14 cellular contexts compared by ENCODE assay signal in genomic region chr20:58071500-58071804, GRCh38.
DNase-seq lines count a peak whose midpoint lies in the region; ATAC-seq and TF ChIP-seq lines count a peak whose summit lies in the region.
"Had no signal": no experiment of that assay in that cellular context is flagged by ENCODE, and none has a peak within 500 bp of the region (broad histone marks: within the 10 kb centered on the region; RNA-seq: fewer than 3 reads in every experiment).

No MANE protein-coding gene starts in this region.

- intact Hi-C loops in esophagus muscularis mucosa (cut with DNase I): no loop called here

- TF ChIP-seq EP300 in esophagus muscularis mucosa (IDR thresholded peaks at IDR 0.05): no peak

- H3K27me3 Mint-ChIP-seq in activated CD8-positive, alpha-beta memory T cell treated with anti-CD3 and anti-CD28 coated beads, Interleukin-2, amount 10 ng/mL, durations not matched to agents 7 days and 5 days: no peaks in the 10 kb centered on the region
- peaks cover 2% of the 10 kb centered on the region for H3K27me3 Mint-ChIP-seq in WTC11 (ENCODE audit: low read depth)
- peaks cover 35% of the 10 kb centered on the region for H3K27me3 Mint-ChIP-seq in nephron (ENCODE audit: low read depth)
- H3K27me3 Mint-ChIP-seq in GM23338 (ENCODE audit: insufficient read depth, low read depth, poor library complexity): peaks cover 5% of the 10 kb centered on the region

- H3K4me1 ChIP-seq in esophagus muscularis mucosa (peaks cover 0 to 17% (median 4%) of the 10 kb centered on the region in 4 donors), GM23338 (ENCODE audit: insufficient read depth) (no peaks in the 10 kb centered on the region)

- H3K27me3 ChIP-seq in esophagus muscularis mucosa (peaks cover 0 to 9% (median 0%) of the 10 kb centered on the region in 4 donors), GM23338 (ENCODE audit: insufficient read depth) (no peaks in the 10 kb centered on the region)
- H3K27me3 ChIP-seq: BLaER1 had no signal

- no peaks in the 10 kb centered on the region for H3K9me2 ChIP-seq in GM23338 (ENCODE audit: insufficient read depth)

- no peak for TF ChIP-seq POLR2A in esophagus muscularis mucosa (IDR thresholded peaks at IDR 0.05; ENCODE audit: low read depth)

- peaks cover 4% of the 10 kb centered on the region for H3K4me1 Mint-ChIP-seq in activated CD8-positive, alpha-beta memory T cell treated with anti-CD3 and anti-CD28 coated beads, Interleukin-2, amount 10 ng/mL, durations not matched to agents 7 days and 5 days
- peaks cover 9% of the 10 kb centered on the region for H3K4me1 Mint-ChIP-seq in WTC11
- peaks cover 50% of the 10 kb centered on the region for H3K4me1 Mint-ChIP-seq in nephron
- peaks cover 4% of the 10 kb centered on the region; the same call in 1 of the 3 replicates for H3K4me1 Mint-ChIP-seq in GM23338

- no peaks in the 10 kb centered on the region for H3K9me3 ChIP-seq in esophagus muscularis mucosa
- H3K9me3 ChIP-seq: BLaER1 had no signal

- CTCF ChIA-PET in activated CD8-positive, alpha-beta memory T cell treated with anti-CD3 and anti-CD28 coated beads, Interleukin-2, amount 10 ng/mL, durations not matched to agents 7 days and 5 days (lab: Charles Lee): no interaction called here
- CTCF ChIA-PET in WTC11 (lab: Charles Lee): no interaction called here

- peak; percentile 25 for DNase-seq in activated CD8-positive, alpha-beta memory T cell treated with anti-CD3 and anti-CD28 coated beads, Interleukin-2, amount 10 ng/mL, durations not matched to agents 7 days and 5 days
- DNase-seq in activated CD8-positive, alpha-beta memory T cell treated with anti-CD3 and anti-CD28 coated beads for 24 hours: no peak
- DNase-seq in WTC11 (ENCODE audit: low spot score) (no peak), esophagus muscularis mucosa (ENCODE audit: extremely low spot score) (peak; percentile 45), GM23338 (ENCODE audit: low spot score) (no peak)
- DNase-seq: CD8-positive, alpha-beta T cell; HCEC 1CT had no signal

- ATAC-seq in activated CD8-positive, alpha-beta memory T cell treated with anti-CD3 and anti-CD28 coated beads, Interleukin-2, amount 10 ng/mL, durations not matched to agents 7 days and 5 days: no peak
- no peak for ATAC-seq in WTC11
- no peak for ATAC-seq in GM18873 (IDR thresholded peaks at IDR 0.05; ENCODE audit: low FRiP score, unreplicated experiment)
- no peak for ATAC-seq in GM23338
- ATAC-seq in GM18520 (IDR thresholded peaks at IDR 0.05; ENCODE audit: unreplicated experiment): no peak
- ATAC-seq: CD8-positive, alpha-beta T cell had no signal

- POLR2A ChIA-PET in WTC11 (lab: Charles Lee): no interaction called here

- H3K4me3 Mint-ChIP-seq in activated CD8-positive, alpha-beta memory T cell treated with anti-CD3 and anti-CD28 coated beads, Interleukin-2, amount 10 ng/mL, durations not matched to agents 7 days and 5 days: no peak overlapping the region
- H3K4me3 Mint-ChIP-seq in WTC11: no peak overlapping the region
- no peak overlapping the region for H3K4me3 Mint-ChIP-seq in nephron
- H3K4me3 Mint-ChIP-seq in GM23338: no peak overlapping the region
- H3K4me3 Mint-ChIP-seq: CD14-positive monocyte; CD8-positive, alpha-beta T cell had no signal

- no peaks in the 10 kb centered on the region for H3K36me3 Mint-ChIP-seq in activated CD8-positive, alpha-beta memory T cell treated with anti-CD3 and anti-CD28 coated beads, Interleukin-2, amount 10 ng/mL, durations not matched to agents 7 days and 5 days
- H3K36me3 Mint-ChIP-seq in WTC11 (no peaks in the 10 kb centered on the region), nephron (ENCODE audit: low read depth) (no peaks in the 10 kb centered on the region), GM23338 (ENCODE audit: low read depth) (no peaks in the 10 kb centered on the region)
- H3K36me3 Mint-ChIP-seq: CD14-positive monocyte; CD8-positive, alpha-beta T cell had no signal

- H3K27ac Mint-ChIP-seq in activated CD8-positive, alpha-beta memory T cell treated with anti-CD3 and anti-CD28 coated beads, Interleukin-2, amount 10 ng/mL, durations not matched to agents 7 days and 5 days: no peak overlapping the region
- H3K27ac Mint-ChIP-seq in WTC11 (peak overlapping the region; percentile 62; the same call in 1 of the 2 replicates), nephron (peak overlapping the region in 2 of 3 experiments; percentile 41 to 53), GM23338 (no peak overlapping the region; the same call in 1 of the 2 replicates)
- H3K27ac Mint-ChIP-seq: CD14-positive monocyte; CD8-positive, alpha-beta T cell had no signal

- WGBS in esophagus muscularis mucosa: 98% methylated on average over 2 of the region's 2 CpGs

- no peak for TF ChIP-seq CTCF in WTC11 (IDR thresholded peaks at IDR 0.05)
- no peak for TF ChIP-seq CTCF in esophagus muscularis mucosa (IDR thresholded peaks at IDR 0.05)
- TF ChIP-seq CTCF in nephron (IDR thresholded peaks at IDR 0.05; ENCODE audit: unreplicated experiment in 3 of 3): no peak
- TF ChIP-seq CTCF in GM23338 (conservative IDR thresholded peaks at IDR 0.05; ENCODE audit: low read depth in 2 of 2): no peak

- no peak overlapping the region for H3K4me3 ChIP-seq in esophagus muscularis mucosa
- H3K4me3 ChIP-seq in GM23338: no peak overlapping the region
- H3K4me3 ChIP-seq: BLaER1 had no signal

- no peaks in the 10 kb centered on the region for H4K20me1 ChIP-seq in GM23338 (replicated peaks; ENCODE audit: insufficient read depth)
- H4K20me1 ChIP-seq: BLaER1 had no signal

- no peaks in the 10 kb centered on the region for H3F3A ChIP-seq in GM23338 (replicated peaks; ENCODE audit: low read depth)

- H3K79me2 ChIP-seq in GM23338 (replicated peaks; ENCODE audit: insufficient read depth): no peaks in the 10 kb centered on the region

- H2AFZ ChIP-seq in GM23338: no peak overlapping the region

- no peak overlapping the region for H3K4me2 ChIP-seq in GM23338
- H3K4me2 ChIP-seq: BLaER1 had no signal

- H3K27ac ChIP-seq in esophagus muscularis mucosa (replicated peaks in 1 of 4) (no peak overlapping the region), GM23338 (ENCODE audit: low read depth) (no peak overlapping the region)
- H3K27ac ChIP-seq: 22Rv1, BLaER1, HL-60 had no signal

- no peaks in the 10 kb centered on the region for H3K9me3 Mint-ChIP-seq in activated CD8-positive, alpha-beta memory T cell treated with anti-CD3 and anti-CD28 coated beads, Interleukin-2, amount 10 ng/mL, durations not matched to agents 7 days and 5 days (ENCODE audit: low read depth)
- peaks cover 5% of the 10 kb centered on the region; the same call in 1 of the 2 replicates for H3K9me3 Mint-ChIP-seq in WTC11
- no peaks in the 10 kb centered on the region for H3K9me3 Mint-ChIP-seq in nephron
- H3K9me3 Mint-ChIP-seq in GM23338: no peaks in the 10 kb centered on the region
- H3K9me3 Mint-ChIP-seq: CD8-positive, alpha-beta T cell had no signal

- no peaks in the 10 kb centered on the region for H3K36me3 ChIP-seq in esophagus muscularis mucosa
- no peaks in the 10 kb centered on the region for H3K36me3 ChIP-seq in GM23338 (ENCODE audit: insufficient read depth)
- H3K36me3 ChIP-seq: BLaER1 had no signal

TF ChIP-seq in WTC11, 78 proteins besides CTCF, POLR2A, EP300 and RAD21:
- TF ChIP-seq ZSCAN18 (CRISPR knock-in tag; IDR thresholded peaks at IDR 0.05): no peak
- no peak for TF ChIP-seq FOXP1 (CRISPR knock-in tag; IDR thresholded peaks at IDR 0.05; ENCODE audit: borderline replicate concordance)

TF ChIP-seq in GM23338, 12 proteins besides CTCF, POLR2A, EP300 and RAD21 (continues in another document):
- TF ChIP-seq JUNB (IDR thresholded peaks at IDR 0.05; ENCODE audit: unreplicated experiment): no peak

Comparison
In these comparisons a context has a peak if more than half of its experiments do, and no peak if none do; other contexts are left out.
1. DNase-seq: peak in activated CD8-positive, alpha-beta memory T cell treated with anti-CD3 and anti-CD28 coated beads, Interleukin-2, amount 10 ng/mL, durations not matched to agents 7 days and 5 days (single experiment) and esophagus muscularis mucosa (single experiment); none in activated CD8-positive, alpha-beta memory T cell treated with anti-CD3 and anti-CD28 coated beads for 24 hours (single experiment), WTC11 (single experiment) and GM23338 (single experiment).
2. H3K27ac Mint-ChIP-seq: peak in WTC11 (single experiment) and nephron (2 of 3); none in activated CD8-positive, alpha-beta memory T cell treated with anti-CD3 and anti-CD28 coated beads, Interleukin-2, amount 10 ng/mL, durations not matched to agents 7 days and 5 days (single experiment) and GM23338 (single experiment).